In the genomic region with DNA sequence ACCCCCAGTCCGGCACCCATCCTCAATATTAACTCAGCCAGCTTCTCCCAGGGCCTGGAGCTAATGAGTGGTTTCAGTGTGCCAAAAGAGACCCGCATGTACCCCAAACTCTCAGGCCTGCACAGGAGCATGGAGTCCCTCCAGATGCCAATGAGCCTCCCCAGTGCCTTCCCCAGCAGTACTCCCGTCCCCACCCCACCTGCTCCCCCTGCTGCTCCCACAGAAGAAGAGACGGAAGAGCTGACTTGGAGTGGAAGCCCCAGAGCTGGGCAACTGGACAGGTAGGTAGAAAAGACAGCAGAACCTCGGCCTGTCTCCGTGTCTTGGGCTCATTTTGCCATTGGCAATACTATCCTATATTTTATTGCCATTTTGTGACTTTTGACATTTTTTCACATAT, we compare ENCODE assay signal across 23 cellular contexts. TPM values are rescaled to one million over a fixed set of nuclear protein-coding genes. Genes with fewer than 3 reads are reported as not detected.
DNase-seq lines count a peak whose midpoint lies in the region; ATAC-seq and TF ChIP-seq lines count a peak whose summit lies in the region.
"Had no signal": no experiment of that assay in that cellular context is flagged by ENCODE, and none has a peak within 500 bp of the region (broad histone marks: within the 10 kb centered on the region; RNA-seq: fewer than 3 reads in every experiment).

No MANE protein-coding gene starts in this region.

- H3K9me3 ChIP-seq in SK-N-SH: no peaks in the 10 kb centered on the region
- no peaks in the 10 kb centered on the region for H3K9me3 ChIP-seq in OCI-LY3 (ENCODE audit: insufficient read depth, low read length)
- H3K9me3 ChIP-seq in tibial artery: no peaks in the 10 kb centered on the region
- H3K9me3 ChIP-seq: A549, transverse colon had no signal

- H3K79me2 ChIP-seq in SK-N-SH (ENCODE audit: insufficient read depth): peaks cover 93% of the 10 kb centered on the region
- no peaks in the 10 kb centered on the region for H3K79me2 ChIP-seq in OCI-LY3 (ENCODE audit: low read length)

- H3F3A ChIP-seq in SK-N-SH (replicated peaks; ENCODE audit: insufficient read depth): peaks cover 58% of the 10 kb centered on the region

- TF ChIP-seq EP300 in SK-N-SH (IDR thresholded peaks at IDR 0.05; ENCODE audit: borderline replicate concordance in 1 of 2, low read depth in 1 of 2, low read length in 1 of 2): no peak

- H3K9me2 ChIP-seq in SK-N-SH: no peaks in the 10 kb centered on the region

- intact Hi-C loops in tibial artery (cut with DNase I; ENCODE audit: low total_unique reads): no loop called here

- H3K4me1 ChIP-seq in SK-N-SH (ENCODE audit: control insufficient read depth in 1 of 2, insufficient read depth in 2 of 2, low read depth in 1 of 2, low read length in 1 of 2) (peaks cover 0 to 64% of the 10 kb centered on the region in 2 experiments), OCI-LY3 (ENCODE audit: low read length) (no peaks in the 10 kb centered on the region), tibial artery (peaks cover 0 to 63% (median 30%) of the 10 kb centered on the region in 4 donors)

- H3K27me3 Mint-ChIP-seq in stimulated activated naive CD8-positive, alpha-beta T cell treated with anti-CD3 and anti-CD28 coated beads, Interleukin-15, amount 100 ng/mL, for 72 hours: no peaks in the 10 kb centered on the region
- H3K27me3 Mint-ChIP-seq: activated CD4-positive, alpha-beta memory T cell treated with anti-CD3 and anti-CD28 coated beads, Interleukin-2, amount 10 ng/mL, durations not matched to agents 7 days and 5 days; CD8-positive, alpha-beta memory T cell had no signal

- TF ChIP-seq RAD21 in SK-N-SH (IDR thresholded peaks at IDR 0.05; ENCODE audit: low read length): no peak

- no peak for TF ChIP-seq CTCF in SK-N-SH (IDR thresholded peaks at IDR 0.05)
- TF ChIP-seq CTCF in OCI-LY3 (IDR thresholded peaks at IDR 0.05; ENCODE audit: low read depth, low read length): peak; percentile 29
- peak; percentile 44 for TF ChIP-seq CTCF in choroid plexus epithelial cell (conservative IDR thresholded peaks at IDR 0.05; ENCODE audit: low read depth, low read length)
- no peak for TF ChIP-seq CTCF in tibial artery (IDR thresholded peaks at IDR 0.05)

- no peak overlapping the region for H3K27ac Mint-ChIP-seq in stimulated activated naive CD8-positive, alpha-beta T cell treated with anti-CD3 and anti-CD28 coated beads, Interleukin-15, amount 100 ng/mL, for 72 hours
- H3K27ac Mint-ChIP-seq: activated CD4-positive, alpha-beta memory T cell treated with anti-CD3 and anti-CD28 coated beads, Interleukin-2, amount 10 ng/mL, durations not matched to agents 7 days and 5 days; activated naive CD4-positive, alpha-beta T cell treated with anti-CD3 and anti-CD28 coated beads, Interleukin-2, amount 50 U/mL, for 72 hours; natural killer cell treated with Interleukin-12 subunit alpha and Interleukin-12 subunit beta and Interleukin-15 and Interleukin-18, amount 100 ng/mL, for 72 hours had no signal

- H3K36me3 ChIP-seq in SK-N-SH (replicated peaks in 1 of 2; ENCODE audit: control insufficient read depth in 1 of 2, insufficient read depth in 2 of 2, low read length in 1 of 2): peaks cover 68 to 81% of the 10 kb centered on the region in 2 experiments
- H3K36me3 ChIP-seq in OCI-LY3 (replicated peaks; ENCODE audit: low read depth, low read length): no peaks in the 10 kb centered on the region
- peaks cover 34 to 56% (median 38%) of the 10 kb centered on the region in 3 donors for H3K36me3 ChIP-seq in tibial artery

- no peak overlapping the region for H3K4me3 Mint-ChIP-seq in stimulated activated naive CD8-positive, alpha-beta T cell treated with anti-CD3 and anti-CD28 coated beads, Interleukin-15, amount 100 ng/mL, for 72 hours
- H3K4me3 Mint-ChIP-seq: activated CD4-positive, alpha-beta memory T cell treated with anti-CD3 and anti-CD28 coated beads, Interleukin-2, amount 10 ng/mL, durations not matched to agents 7 days and 5 days; activated T-cell treated with anti-CD3 and anti-CD28 coated beads, Interleukin-2, amount 50 U/mL, for 4 hours; CD8-positive, alpha-beta memory T cell; natural killer cell treated with Interleukin-12 subunit alpha and Interleukin-12 subunit beta and Interleukin-15 and Interleukin-18, amount 100 ng/mL, for 72 hours had no signal

- DNase-seq in SK-N-SH: no peak
- DNase-seq in choroid plexus epithelial cell (ENCODE audit: low read depth): no peak
- DNase-seq in tibial artery: no peak
- DNase-seq in activated T-cell treated with anti-CD3 and anti-CD28 coated beads for 4 hours: no peak
- no peak for DNase-seq in stimulated activated naive CD8-positive, alpha-beta T cell treated with anti-CD3 and anti-CD28 coated beads, Interleukin-15, amount 100 ng/mL, for 72 hours
- DNase-seq in C1 segment of cervical spinal cord (lab: John Stamatoyannopoulos, UW): no peak
- DNase-seq: activated CD4-positive, alpha-beta memory T cell treated with anti-CD3 and anti-CD28 coated beads, Interleukin-2, amount 10 ng/mL, durations not matched to agents 7 days and 5 days; activated T-cell treated with anti-CD3 and anti-CD28 coated beads, Interleukin-2, amount 50 U/mL, for 4 hours; CD8-positive, alpha-beta memory T cell; effector CD4-positive, alpha-beta T cell; kidney; mesendoderm; NCI-H187 treated with DMSO at 0.1 percent for 48 hours; posterior cingulate gyrus; stimulated activated CD4-positive, alpha-beta T cell treated with anti-CD3 and anti-CD28 coated beads, Interleukin-4, amount 100 ng/mL, for 4 hours; stimulated activated CD8-positive, alpha-beta memory T cell treated with anti-CD3 and anti-CD28 coated beads, Interleukin-4, amount 100 ng/mL, for 48 hours; transverse colon had no signal

- no peaks in the 10 kb centered on the region for H3K4me1 Mint-ChIP-seq in stimulated activated naive CD8-positive, alpha-beta T cell treated with anti-CD3 and anti-CD28 coated beads, Interleukin-15, amount 100 ng/mL, for 72 hours
- H3K4me1 Mint-ChIP-seq: activated CD4-positive, alpha-beta memory T cell treated with anti-CD3 and anti-CD28 coated beads, Interleukin-2, amount 10 ng/mL, durations not matched to agents 7 days and 5 days; CD8-positive, alpha-beta memory T cell had no signal

- H2AFZ ChIP-seq in SK-N-SH (ENCODE audit: low read depth) (no peak overlapping the region), OCI-LY3 (ENCODE audit: low read depth, low read length) (no peak overlapping the region)

- H3K9ac ChIP-seq in SK-N-SH: no peak overlapping the region
- H3K9ac ChIP-seq in OCI-LY3 (ENCODE audit: low read length): no peak overlapping the region

- 97% methylated on average over 6 of the region's 6 CpGs for WGBS in SK-N-SH (ENCODE audit: low lambda C conversion rate)

- POLR2A ChIA-PET in SK-N-SH (lab: Yijun Ruan, JAX): no interaction called here

- H4K20me1 ChIP-seq in SK-N-SH (ENCODE audit: insufficient read depth) (no peaks in the 10 kb centered on the region), OCI-LY3 (ENCODE audit: insufficient read depth, low read length) (no peaks in the 10 kb centered on the region)

- H3K4me2 ChIP-seq in SK-N-SH: no peak overlapping the region
- H3K4me2 ChIP-seq in OCI-LY3 (ENCODE audit: low read length): no peak overlapping the region
- H3K4me2 ChIP-seq: A549 had no signal

- H3K27me3 ChIP-seq in SK-N-SH (ENCODE audit: insufficient read depth): no peaks in the 10 kb centered on the region
- peaks cover 5% of the 10 kb centered on the region for H3K27me3 ChIP-seq in OCI-LY3 (ENCODE audit: low read depth, low read length)
- H3K27me3 ChIP-seq in tibial artery: no peaks in the 10 kb centered on the region
- H3K27me3 ChIP-seq: transverse colon had no signal

- peak; percentile 32; the same call in 2 of the 3 replicates for ATAC-seq in SK-N-SH treated with all-trans-retinoic acid at 6 μM for 48 hours
- ATAC-seq in stimulated activated naive CD8-positive, alpha-beta T cell treated with anti-CD3 and anti-CD28 coated beads, Interleukin-15, amount 100 ng/mL, for 72 hours: no peak
- ATAC-seq: activated naive CD4-positive, alpha-beta T cell treated with anti-CD3 and anti-CD28 coated beads, Interleukin-2, amount 50 U/mL, for 72 hours; activated T-cell treated with anti-CD3 and anti-CD28 coated beads, Interleukin-2, amount 50 U/mL, for 4 hours; natural killer cell treated with Interleukin-12 subunit alpha and Interleukin-12 subunit beta and Interleukin-15 and Interleukin-18, amount 100 ng/mL, for 72 hours had no signal

- H3K4me3 ChIP-seq in SK-N-SH (ENCODE audit: low read depth in 2 of 2, low read length in 1 of 2) (no peak overlapping the region), OCI-LY3 (ENCODE audit: low read length) (no peak overlapping the region), choroid plexus epithelial cell (ENCODE audit: low read depth, low read length) (no peak overlapping the region), tibial artery (no peak overlapping the region)
- H3K4me3 ChIP-seq: A549, skin epidermis, transverse colon had no signal

- CTCF ChIA-PET in SK-N-SH (lab: Yijun Ruan, JAX): interaction anchor here (1.3 to 26.9 kb wide), 5 partner anchors 10 to 303 kb away, joined by 3 to 827 read pairs (median 4); no protein-coding TSS in a partner anchor

- no peaks in the 10 kb centered on the region for H3K9me3 Mint-ChIP-seq in stimulated activated naive CD8-positive, alpha-beta T cell treated with anti-CD3 and anti-CD28 coated beads, Interleukin-15, amount 100 ng/mL, for 72 hours
- H3K9me3 Mint-ChIP-seq: activated CD4-positive, alpha-beta memory T cell treated with anti-CD3 and anti-CD28 coated beads, Interleukin-2, amount 10 ng/mL, durations not matched to agents 7 days and 5 days; activated naive CD4-positive, alpha-beta T cell treated with anti-CD3 and anti-CD28 coated beads, Interleukin-2, amount 50 U/mL, for 72 hours; activated T-cell treated with anti-CD3 and anti-CD28 coated beads, Interleukin-2, amount 50 U/mL, for 4 hours; CD8-positive, alpha-beta memory T cell; natural killer cell treated with Interleukin-12 subunit alpha and Interleukin-12 subunit beta and Interleukin-15 and Interleukin-18, amount 100 ng/mL, for 72 hours had no signal

- peak overlapping the region in 1 of 2 experiments; percentile 99; a peak in 1 of 4 replicates for H3K27ac ChIP-seq in SK-N-SH (ENCODE audit: low read depth in 2 of 2, low read length in 1 of 2)
- H3K27ac ChIP-seq in OCI-LY3 (ENCODE audit: low read length): no peak overlapping the region
- peak overlapping the region; percentile 24 to 71 for H3K27ac ChIP-seq in tibial artery
- H3K27ac ChIP-seq: A549, transverse colon had no signal

TF ChIP-seq in SK-N-SH treated with all-trans-retinoic acid at 6 μM for 48 hours, 23 proteins besides CTCF, POLR2A, EP300 and RAD21 (continues in another document):
- TF ChIP-seq ZFP30 (CRISPR knock-in tag; IDR thresholded peaks at IDR 0.05): no peak
- TF ChIP-seq ISL1 (CRISPR knock-in tag; IDR thresholded peaks at IDR 0.05): no peak
- no peak for TF ChIP-seq TCF4 (CRISPR knock-in tag; IDR thresholded peaks at IDR 0.05; ENCODE audit: borderline replicate concordance)
- no peak for TF ChIP-seq RARB (CRISPR knock-in tag; IDR thresholded peaks at IDR 0.05)

TF ChIP-seq in SK-N-SH, 30 proteins besides CTCF, POLR2A, EP300 and RAD21 (continues in another document):
- TF ChIP-seq ELF1 (IDR thresholded peaks at IDR 0.05): no peak
- TF ChIP-seq POLR2AphosphoS5 (IDR thresholded peaks at IDR 0.05; ENCODE audit: low read depth, low read length): no peak
- no peak for TF ChIP-seq RXRA (IDR thresholded peaks at IDR 0.05; ENCODE audit: borderline replicate concordance, low read depth)
- no peak for TF ChIP-seq GABPA (IDR thresholded peaks at IDR 0.05; ENCODE audit: low read depth)

RNA-seq across cellular contexts. Expression of a gene that starts 45.4 kb away (rescaled TPM):
- polyA plus RNA-seq in SK-N-SH (2012; rRNA removed): 24.5 and 30.7 TPM in 2 replicates
- polyA plus RNA-seq in SK-N-SH (2012; cell fraction: cytosol; rRNA removed): 17.3 and 21.7 TPM in 2 replicates
- 49.1 and 58.6 TPM in 2 replicates for polyA plus RNA-seq in SK-N-SH (2012; cell fraction: nucleus; rRNA removed)

Comparison
In these comparisons a context has a peak if more than half of its experiments do, and no peak if none do; other contexts are left out.
1. CTCF ChIP-seq: peak in OCI-LY3 (single experiment) and choroid plexus epithelial cell (single experiment); none in SK-N-SH (single experiment) and tibial artery (0 of 2).